In genomic region chr21:35920428-35920827, GRCh38 we compare ENCODE assay signal across 26 cellular contexts.
"Had no signal": no experiment of that assay in that cellular context is flagged by ENCODE, and none has a peak within 500 bp of the region (broad histone marks: within the 10 kb centered on the region; RNA-seq: fewer than 3 reads in every experiment).

No MANE protein-coding gene starts in this region.

- H3K36me3 ChIP-seq: brain microvascular endothelial cell, SJCRH30 had no signal

- ATAC-seq: activated CD8-positive, alpha-beta T cell treated with anti-CD3 and anti-CD28 coated beads for 36 hours; activated T-cell treated with anti-CD3 and anti-CD28 coated beads, Interleukin-2, amount 50 U/mL, for 72 hours; activated T-helper 17 cell treated with anti-CD3 and anti-CD28 coated beads, Interleukin-2, amount 50 U/mL, for 72 hours; Panc1 had no signal

- DNase-seq: activated CD4-positive, alpha-beta T cell treated with anti-CD3 and anti-CD28 coated beads, Interleukin-2, amount 10 ng/mL, durations not matched to agents 24 days and 14 days; activated CD4-positive, alpha-beta T cell treated with anti-CD3 and anti-CD28 coated beads, Interleukin-2, amount 50 U/mL, for 4 hours; activated CD8-positive, alpha-beta T cell treated with anti-CD3 and anti-CD28 coated beads for 36 hours; activated effector memory CD4-positive, alpha-beta T cell treated with anti-CD3 and anti-CD28 coated beads, Interleukin-2, amount 50 U/mL, for 16 hours; activated naive CD4-positive, alpha-beta T cell; activated naive CD4-positive, alpha-beta T cell treated with anti-CD3 and anti-CD28 coated beads, Interleukin-2, amount 50 U/mL, for 16 hours; activated naive CD8-positive, alpha-beta T cell treated with anti-CD3 and anti-CD28 coated beads for 36 hours; activated T-cell treated with anti-CD3 and anti-CD28 coated beads, Interleukin-2, amount 50 U/mL, for 1 hour; activated T-cell treated with anti-CD3 and anti-CD28 coated beads, Interleukin-2, amount 50 U/mL, for 72 hours; amniotic stem cell; aorta; brain microvascular endothelial cell; central memory CD4-positive, alpha-beta T cell; NCI-H1105; NCI-H1417 treated with DMSO at 0.1 percent for 48 hours; NCI-H187 treated with DMSO at 0.1 percent for 48 hours; NCI-H2081; NCI-H345; NCI-H526; NCI-H774; SHP77; SJCRH30 had no signal

- FAIRE-seq: TTC549 had no signal

- H3K4me3 ChIP-seq: SJCRH30, SK-N-MC had no signal

- H3K27me3 ChIP-seq: brain microvascular endothelial cell, SJCRH30 had no signal
